13 cellular contexts compared by ENCODE assay signal in the genomic region with DNA sequence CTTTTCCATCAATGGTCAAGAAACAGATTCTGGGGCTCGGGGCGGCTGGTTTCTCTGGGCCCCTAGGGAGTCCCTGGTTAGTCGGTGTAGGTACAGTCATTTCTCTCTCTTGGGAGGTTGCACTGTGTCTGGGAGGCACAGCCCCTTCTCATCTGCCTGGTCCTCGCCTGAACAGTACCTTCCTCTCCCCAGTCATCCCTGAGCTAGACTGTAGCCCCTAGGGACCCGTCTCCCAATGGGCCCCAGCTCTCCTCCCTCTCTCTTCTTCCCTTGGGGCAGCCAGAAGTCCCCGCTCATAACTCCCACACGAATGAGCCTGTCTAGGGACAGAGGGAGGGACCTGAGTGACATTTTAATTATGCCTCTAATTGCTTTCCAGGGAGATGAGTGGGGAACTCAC. TPM values are rescaled to one million over a fixed set of nuclear protein-coding genes. Genes with fewer than 3 reads are reported as not detected.
DNase-seq lines count a peak whose midpoint lies in the region; ATAC-seq, FAIRE-seq and TF ChIP-seq lines count a peak whose summit lies in the region.
"Had no signal": no experiment of that assay in that cellular context is flagged by ENCODE, and none has a peak within 500 bp of the region (broad histone marks: within the 10 kb centered on the region; RNA-seq: fewer than 3 reads in every experiment).

No MANE protein-coding gene starts in this region.

- H3K27me3 Mint-ChIP-seq in HFFc6 (ENCODE audit: insufficient read depth), result peaks cover 2% of the 10 kb centered on the region; the same call in 1 of the 2 replicates

- peaks cover 25% of the 10 kb centered on the region; the same call in 1 of the 2 replicates for H3K36me3 ChIP-seq in PC-3 (ENCODE audit: low read depth, low read length)

- TSS peak; percentile 1 for BruUV-seq in PC-3 (replicated peaks; lab: Mats Ljungman, UMichigan)

- H3K9me2 ChIP-seq in PC-3 (replicated peaks; ENCODE audit: low read length), result no peaks in the 10 kb centered on the region
- H3K9me2 ChIP-seq: SK-N-SH had no signal

- POLR2A ChIA-PET in PC-3 (lab: Charles Lee; ENCODE audit: unreplicated experiment), result no interaction called here

- H3K9ac ChIP-seq in PC-3 (ENCODE audit: low read length), result no peak overlapping the region
- H3K9ac ChIP-seq: SK-N-SH had no signal

- H3K4me1 Mint-ChIP-seq in HFFc6 (ENCODE audit: low read depth), result peaks cover 21% of the 10 kb centered on the region

- no peak for TF ChIP-seq POLR2A in GM12891 (IDR thresholded peaks at IDR 0.05; ENCODE audit: low read depth, low read length)

- peak; percentile 59 for FAIRE-seq in GM12891 (lab: Jason Lieb, UNC)

- CTCF ChIA-PET in PC-3 (lab: Charles Lee), result no interaction called here

- no peak overlapping the region for H3K4me3 Mint-ChIP-seq in HFFc6

- no peaks in the 10 kb centered on the region for H3K9me3 Mint-ChIP-seq in HFFc6

- H3F3A ChIP-seq in PC-3 (ENCODE audit: low read length, unreplicated experiment), result no peaks in the 10 kb centered on the region

- H3K9me3 ChIP-seq in PC-3 (ENCODE audit: low read length), result no peaks in the 10 kb centered on the region
- H3K9me3 ChIP-seq: SK-N-SH had no signal

- peaks cover 8% of the 10 kb centered on the region for H3K4me1 ChIP-seq in PC-3 (ENCODE audit: insufficient read depth, low read length)

- intact Hi-C loops in PC-3 (cut with micrococcal nuclease), result no loop called here

- no peak overlapping the region for H3K4me2 ChIP-seq in PC-3 (ENCODE audit: low read length)
- H3K4me2 ChIP-seq: SK-N-SH had no signal

- no peak overlapping the region for H3K27ac ChIP-seq in PC-3 (ENCODE audit: low read length)

- H3K36me3 Mint-ChIP-seq in HFFc6 (ENCODE audit: low read depth), result peaks cover 4% of the 10 kb centered on the region

- DNase-seq in GM12891 (ENCODE audit: insufficient read length, low spot score), result peak; percentile 62
- no peak for DNase-seq in PC-3
- DNase-seq in HFFc6, result no peak
- no peak for DNase-seq in stimulated activated CD4-positive, alpha-beta T cell treated with anti-CD3 and anti-CD28 coated beads, Interleukin-1b, Interleukin-23, amount 100 ng/mL, for 48 hours
- no peak for DNase-seq in NCI-H146 treated with DMSO at 0.1 percent for 48 hours (lab: John Stamatoyannopoulos, UW; ENCODE audit: unreplicated experiment)
- DNase-seq in kidney tubule cell (ENCODE audit: low spot score), result no peak
- DNase-seq: C1 segment of cervical spinal cord, NCI-H1092 treated with DMSO at 0.1 percent for 48 hours, nucleus accumbens, SK-N-SH had no signal

- H3K27ac Mint-ChIP-seq in HFFc6, result no peak overlapping the region

- H3K79me2 ChIP-seq in PC-3 (ENCODE audit: low read length), result peaks cover 23% of the 10 kb centered on the region

- no peaks in the 10 kb centered on the region for H3K27me3 ChIP-seq in PC-3 (ENCODE audit: low read length)

- no peak overlapping the region for H2AFZ ChIP-seq in PC-3 (ENCODE audit: low read length)

- TF ChIP-seq CTCF in PC-3 (conservative IDR thresholded peaks at IDR 0.05; ENCODE audit: low read depth, low read length) (no peak), HFFc6 (IDR thresholded peaks at IDR 0.05) (no peak)

- ATAC-seq in GM19397 (IDR thresholded peaks at IDR 0.05; ENCODE audit: unreplicated experiment) (peak; percentile 72), HG02973 (IDR thresholded peaks at IDR 0.05; ENCODE audit: unreplicated experiment) (peak; percentile 93), PC-3 (no peak)

- H4K20me1 ChIP-seq in PC-3 (ENCODE audit: low read length), result peaks cover 19% of the 10 kb centered on the region; the same call in 1 of the 2 replicates

- H3K4me3 ChIP-seq in PC-3 (ENCODE audit: low read length), result no peak overlapping the region

TF ChIP-seq in GM12891, 5 proteins besides CTCF, POLR2A, EP300 and RAD21:
- TF ChIP-seq POU2F2 (IDR thresholded peaks at IDR 0.05; ENCODE audit: low read depth, low read length), result no peak
- no peak for TF ChIP-seq SPI1 (IDR thresholded peaks at IDR 0.05; ENCODE audit: low read depth, low read length)
- TF ChIP-seq TAF1 (IDR thresholded peaks at IDR 0.05; ENCODE audit: low read depth, low read length), result no peak
- no peak for TF ChIP-seq POLR2AphosphoS5 (IDR thresholded peaks at IDR 0.05; ENCODE audit: low read depth, low read length)
- no peak for TF ChIP-seq PAX5 (IDR thresholded peaks at IDR 0.05; ENCODE audit: insufficient read depth, low read length, severe bottlenecking)

RNA-seq across cellular contexts. Expression of gene CPSF4L, which starts 20.2 kb away (rescaled TPM):
- not detected for polyA plus RNA-seq in GM12891 (2012; ENCODE audit: low read depth, missing spikeins)
- total RNA-seq in PC-3 (2014; rRNA removed), result not detected in 2 replicates
- total RNA-seq in HFFc6 (2021; fragmentation: NEBNext Ultra II Directional; extraction: Animal tissue kit (Norgen Biotek cat#: 25700)), result not detected
- total RNA-seq: dermis microvascular lymphatic vessel endothelial cell had no signal

RNA-seq across cellular contexts. Expression of gene CDC42EP4, which starts 29.9 kb away (rescaled TPM):
- polyA plus RNA-seq in GM12891 (2012; ENCODE audit: low read depth, missing spikeins), result 1.1 TPM
- 83.1 and 109 TPM in 2 replicates for total RNA-seq in PC-3 (2014; rRNA removed)
- 10 to 100 TPM; 18.1 to 27.8 (median 25.9) TPM for total RNA-seq in HFFc6 (2021; fragmentation: NEBNext Ultra II Directional; extraction: Animal tissue kit (Norgen Biotek cat#: 25700))
